1 cellular context compared by ENCODE assay signal in genomic region chr6:73566954-73567591, GRCh38.
TF ChIP-seq lines count a peak whose summit lies in the region.

No MANE protein-coding gene starts in this region.

TF ChIP-seq in HepG2, 621 proteins besides CTCF, POLR2A, EP300 and RAD21 (continued from another document and continues in another):
- TF ChIP-seq SOX5 (CRISPR knock-in tag; IDR thresholded peaks at IDR 0.05; ENCODE audit: borderline replicate concordance) (peak; percentile 88), MTF2 (CRISPR knock-in tag; IDR thresholded peaks at IDR 0.05; ENCODE audit: borderline replicate concordance) (no peak), ZNF775 (CRISPR knock-in tag; IDR thresholded peaks at IDR 0.05; ENCODE audit: borderline replicate concordance) (no peak), REST (IDR thresholded peaks at IDR 0.05; ENCODE audit: borderline replicate concordance in 1 of 2, low read depth in 1 of 2, low read length in 2 of 2) (0 out of 4 replicates have a peak, but pooled peaks of 1 of the 2 experiments have one; percentile 28), ZNF556 (CRISPR knock-in tag; IDR thresholded peaks at IDR 0.05; ENCODE audit: borderline replicate concordance) (peak; percentile 75; the same call in 1 of the 2 replicates), NFKB2 (CRISPR knock-in tag; IDR thresholded peaks at IDR 0.05; ENCODE audit: borderline replicate concordance) (peak; percentile 42; the same call in 1 of the 2 replicates), MIXL1 (CRISPR knock-in tag; IDR thresholded peaks at IDR 0.05) (peak; percentile 93), ZNF879 (CRISPR knock-in tag; IDR thresholded peaks at IDR 0.05) (0 out of 2 replicates have a peak, but pooled peaks have one; percentile 41), ZFP62 (CRISPR knock-in tag; IDR thresholded peaks at IDR 0.05) (no peak), SMARCE1 (IDR thresholded peaks at IDR 0.05; ENCODE audit: borderline replicate concordance) (no peak), ZNF841 (CRISPR knock-in tag; IDR thresholded peaks at IDR 0.05; ENCODE audit: borderline replicate concordance) (no peak), ZBTB8A (CRISPR knock-in tag; IDR thresholded peaks at IDR 0.05; ENCODE audit: borderline replicate concordance, low read depth) (no peak), HIVEP1 (CRISPR knock-in tag; IDR thresholded peaks at IDR 0.05) (peak; percentile 25; the same call in 1 of the 2 replicates), RFX3 (CRISPR knock-in tag; IDR thresholded peaks at IDR 0.05) (no peak), MAFG (CRISPR knock-in tag; IDR thresholded peaks at IDR 0.05) (no peak), MZF1 (CRISPR knock-in tag; IDR thresholded peaks at IDR 0.05; ENCODE audit: borderline replicate concordance) (no peak), ZNF780A (CRISPR knock-in tag; IDR thresholded peaks at IDR 0.05) (no peak; the same call in 1 of the 2 replicates), PREB (CRISPR knock-in tag; IDR thresholded peaks at IDR 0.05) (no peak), ZMYM3 (CRISPR knock-in tag; IDR thresholded peaks at IDR 0.05) (peak; percentile 95), ZEB1 (IDR thresholded peaks at IDR 0.05; ENCODE audit: insufficient replicate concordance, low read depth) (peak; percentile 58), ZNF777 (CRISPR knock-in tag; IDR thresholded peaks at IDR 0.05) (0 out of 2 replicates have a peak, but pooled peaks have one; percentile 17), ZNF615 (CRISPR knock-in tag; IDR thresholded peaks at IDR 0.05; ENCODE audit: borderline replicate concordance) (no peak; the same call in 1 of the 2 replicates), HMG20A (CRISPR knock-in tag; IDR thresholded peaks at IDR 0.05; ENCODE audit: borderline replicate concordance) (peak; percentile 89), RNF2 (conservative IDR thresholded peaks at IDR 0.05; ENCODE audit: low read depth) (no peak), ZNF142 (CRISPR knock-in tag; IDR thresholded peaks at IDR 0.05) (0 out of 2 replicates have a peak, but pooled peaks have one; percentile 36), CCDC6 (CRISPR knock-in tag; IDR thresholded peaks at IDR 0.05) (peak; percentile 57; the same call in 1 of the 2 replicates), REPIN1 (CRISPR knock-in tag; IDR thresholded peaks at IDR 0.05; ENCODE audit: borderline replicate concordance, low read depth) (peak; percentile 92), ZNF282 (IDR thresholded peaks at IDR 0.05; ENCODE audit: partially characterized antibody) (no peak), ZSCAN22 (CRISPR knock-in tag; IDR thresholded peaks at IDR 0.05) (no peak), ZBTB25 (CRISPR knock-in tag; IDR thresholded peaks at IDR 0.05) (peak; percentile 82; the same call in 1 of the 2 replicates), GATA4 (IDR thresholded peaks at IDR 0.05; ENCODE audit: borderline replicate concordance, low read depth) (0 out of 2 replicates have a peak, but pooled peaks have one; percentile 20), ONECUT2 (CRISPR knock-in tag; IDR thresholded peaks at IDR 0.05) (no peak), MLLT10 (CRISPR knock-in tag; IDR thresholded peaks at IDR 0.05) (no peak), PITX1 (CRISPR knock-in tag; IDR thresholded peaks at IDR 0.05) (peak; percentile 33; the same call in 1 of the 2 replicates), U2AF2 (IDR thresholded peaks at IDR 0.05; ENCODE audit: low read depth, low read length) (no peak), ARID2 (CRISPR knock-in tag; IDR thresholded peaks at IDR 0.05; ENCODE audit: borderline replicate concordance) (no peak; the same call in 1 of the 2 replicates), SNAI1 (CRISPR knock-in tag; IDR thresholded peaks at IDR 0.05; ENCODE audit: borderline replicate concordance) (no peak), ZNF609 (CRISPR knock-in tag; IDR thresholded peaks at IDR 0.05; ENCODE audit: borderline replicate concordance) (peak; percentile 76; the same call in 1 of the 2 replicates), NFYB (CRISPR knock-in tag; IDR thresholded peaks at IDR 0.05) (no peak), DMTF1 (CRISPR knock-in tag; IDR thresholded peaks at IDR 0.05) (0 out of 2 replicates have a peak, but pooled peaks have one; percentile 70), TGIF2 (CRISPR knock-in tag; IDR thresholded peaks at IDR 0.05) (no peak; the same call in 1 of the 2 replicates), ZFP37 (CRISPR knock-in tag; IDR thresholded peaks at IDR 0.05; ENCODE audit: borderline replicate concordance) (0 out of 2 replicates have a peak, but pooled peaks have one; percentile 41), ZNF713 (CRISPR knock-in tag; IDR thresholded peaks at IDR 0.05) (no peak), POLR2AphosphoS5 (IDR thresholded peaks at IDR 0.05; ENCODE audit: low read depth, low read length) (peak; percentile 86), ZFP82 (CRISPR knock-in tag; IDR thresholded peaks at IDR 0.05; ENCODE audit: borderline replicate concordance) (no peak), POGZ (CRISPR knock-in tag; IDR thresholded peaks at IDR 0.05) (peak; percentile 91), ZNF766 (CRISPR knock-in tag; IDR thresholded peaks at IDR 0.05; ENCODE audit: borderline replicate concordance) (0 out of 2 replicates have a peak, but pooled peaks have one; percentile 25), ZNF737 (CRISPR knock-in tag; IDR thresholded peaks at IDR 0.05; ENCODE audit: borderline replicate concordance) (no peak), RELA (CRISPR knock-in tag; IDR thresholded peaks at IDR 0.05) (no peak)
